In the genomic region with DNA sequence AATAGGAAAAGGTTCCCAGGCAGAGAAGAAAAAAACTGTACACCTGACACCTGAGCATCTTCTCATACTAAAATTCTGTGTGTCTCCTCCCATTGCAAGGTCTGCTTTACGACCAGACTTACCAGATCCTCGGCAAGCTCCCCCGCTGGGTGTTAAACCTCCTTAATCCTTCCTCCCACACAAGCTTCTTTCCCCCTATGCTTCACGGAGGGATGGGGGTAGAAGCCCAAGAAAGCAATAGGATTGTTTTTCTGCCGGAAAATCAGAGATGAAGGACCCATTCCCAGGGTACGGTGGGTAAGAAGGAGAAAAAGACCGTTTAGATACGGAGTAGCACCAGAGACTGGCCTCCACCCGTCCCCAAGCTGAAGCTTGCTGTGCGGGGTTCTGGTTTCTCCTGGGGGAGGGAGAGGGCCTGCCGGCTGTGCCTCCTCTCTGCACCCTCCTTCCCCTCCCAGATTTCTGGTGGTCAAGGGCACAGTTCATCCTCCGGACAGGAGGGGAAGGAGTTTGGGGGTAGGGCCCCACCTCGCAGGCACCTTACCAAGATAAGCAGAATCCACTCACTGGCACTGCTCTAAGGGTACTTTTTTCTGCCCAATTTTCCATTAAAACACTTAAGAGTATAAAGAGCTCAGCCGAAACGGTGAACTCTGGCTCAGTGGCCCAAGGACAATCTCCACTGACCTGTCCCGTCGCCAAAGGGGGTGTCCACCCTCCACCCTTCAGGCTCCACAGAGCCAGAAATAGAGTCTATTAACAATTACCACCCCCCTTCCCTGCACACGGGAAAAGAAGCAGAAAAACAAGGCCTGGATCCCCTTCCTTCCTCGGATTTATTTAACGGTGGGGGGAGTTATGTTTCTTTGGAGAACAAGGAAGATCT, we compare ENCODE assay signal across 8 cellular contexts. TPM values are rescaled to one million over a fixed set of nuclear protein-coding genes. Genes with fewer than 3 reads are reported as not detected.
A peak's percentile ranks its signal among the peaks of the same experiment; 100 is the strongest.
DNase-seq lines count a peak whose midpoint lies in the region; ATAC-seq and TF ChIP-seq lines count a peak whose summit lies in the region.

No MANE protein-coding gene starts in this region.

- ATAC-seq in HCT116: no peak
- no peak for ATAC-seq in HG03460 (IDR thresholded peaks at IDR 0.05; ENCODE audit: unreplicated experiment)

- POLR2A ChIA-PET in BJ (lab: Charles Lee) (no interaction called here), HCT116 (lab: Charles Lee) (interaction anchor here (1.0 to 5.0 kb wide), 6 partner anchors 17 to 159 kb away, joined by 3 to 57 read pairs (median 7); a partner anchor contains a TSS)

- H3K4me1 ChIP-seq in HCT116 (ENCODE audit: control insufficient read depth in 1 of 2, insufficient read depth in 2 of 2, low read length in 2 of 2) (peaks cover 5 to 29% of the 10 kb centered on the region in 2 experiments; a peak in 3 of 4 replicates), liver (ENCODE audit: control insufficient read depth in 4 of 4, insufficient read depth in 4 of 4, low read length in 3 of 4) (peaks cover 6 to 32% (median 27%) of the 10 kb centered on the region in 4 donors), stomach smooth muscle (ENCODE audit: control insufficient read depth, insufficient read depth, low read length) (peaks cover 36% of the 10 kb centered on the region)

- no peaks in the 10 kb centered on the region for H3K27me3 ChIP-seq in BJ (ENCODE audit: control insufficient read depth, insufficient read depth, low read length)
- H3K27me3 ChIP-seq in HCT116 (ENCODE audit: insufficient read depth, low read length): no peaks in the 10 kb centered on the region
- H3K27me3 ChIP-seq in liver (ENCODE audit: control insufficient read depth in 4 of 4, insufficient read depth in 4 of 4, low read length in 3 of 4): no peaks in the 10 kb centered on the region
- no peaks in the 10 kb centered on the region for H3K27me3 ChIP-seq in stomach smooth muscle (ENCODE audit: control insufficient read depth in 1 of 2, insufficient read depth in 2 of 2, low read length in 2 of 2)

- H3K4me2 ChIP-seq in HCT116 (ENCODE audit: low read length): peak overlapping the region; percentile 99

- no peaks in the 10 kb centered on the region for H4K20me1 ChIP-seq in HCT116 (ENCODE audit: insufficient read depth)

- TF ChIP-seq RAD21 in HCT116 (IDR thresholded peaks at IDR 0.05; ENCODE audit: low read depth): no peak
- TF ChIP-seq RAD21 in liver (IDR thresholded peaks at IDR 0.05): no peak

- H3K36me3 ChIP-seq in BJ (ENCODE audit: control insufficient read depth, insufficient read depth, low read length): peaks cover 2% of the 10 kb centered on the region
- peaks cover 5 to 14% of the 10 kb centered on the region in 2 experiments; a peak in 2 of 4 replicates for H3K36me3 ChIP-seq in HCT116 (ENCODE audit: control insufficient read depth in 1 of 2, insufficient read depth in 2 of 2, low read length in 2 of 2)
- peaks cover 19% of the 10 kb centered on the region; the same call in 1 of the 2 replicates for H3K36me3 ChIP-seq in SK-N-MC (ENCODE audit: insufficient read depth, low read length)
- H3K36me3 ChIP-seq in liver (ENCODE audit: control insufficient read depth in 4 of 4, insufficient read depth in 3 of 4, low read depth in 1 of 4, low read length in 3 of 4): no peaks in the 10 kb centered on the region
- peaks cover 0 to 7% of the 10 kb centered on the region in 2 donors for H3K36me3 ChIP-seq in stomach smooth muscle (ENCODE audit: control insufficient read depth in 2 of 2, insufficient read depth in 2 of 2, low read length in 2 of 2)

- no peak for TF ChIP-seq CTCF in BJ (IDR thresholded peaks at IDR 0.05; ENCODE audit: insufficient read depth, low read depth, low read length)
- TF ChIP-seq CTCF in HCT116 (IDR thresholded peaks at IDR 0.05 in 2 of 3, conservative IDR thresholded peaks at IDR 0.05 in 1 of 3; ENCODE audit: borderline replicate concordance in 1 of 3, insufficient read depth in 1 of 3, low read depth in 2 of 3, low read length in 2 of 3): no peak
- no peak for TF ChIP-seq CTCF in cardiac fibroblast (IDR thresholded peaks at IDR 0.05; ENCODE audit: low read depth, low read length)
- no peak for TF ChIP-seq CTCF in liver (IDR thresholded peaks at IDR 0.05; ENCODE audit: low read depth, low read length, missing input control)

- H3K9ac ChIP-seq in HCT116 (ENCODE audit: low read length) (peak overlapping the region; percentile 96), SK-N-MC (ENCODE audit: insufficient read length) (peak overlapping the region; percentile 90), liver (ENCODE audit: low read depth in 1 of 2, low read length in 2 of 2) (peak overlapping the region; percentile 91 to 99), stomach smooth muscle (ENCODE audit: low read length in 2 of 2) (peak overlapping the region; percentile 82 to 96)

- WGBS in liver: under 1% methylated on average over 20 of the region's 20 CpGs

- DNase-seq in BJ (ENCODE audit: low read depth): no peak
- DNase-seq in HCT116 (ENCODE audit: low read depth, low spot score): no peak
- DNase-seq in SK-N-MC (ENCODE audit: low read depth, low spot score): no peak
- peak in 1 of 2 donors; percentile 26 for DNase-seq in cardiac fibroblast (ENCODE audit: low read depth in 2 of 2)
- no peak for DNase-seq in GM19240 (ENCODE audit: insufficient read length, low spot score)

- H3K27ac ChIP-seq in HCT116 (ENCODE audit: low read depth, low read length): peak overlapping the region; percentile 100
- peak overlapping the region; percentile 73 for H3K27ac ChIP-seq in SK-N-MC
- peak overlapping the region; percentile 90 to 100 for H3K27ac ChIP-seq in liver (ENCODE audit: low read depth in 1 of 2, low read length in 2 of 2)
- H3K27ac ChIP-seq in stomach smooth muscle (ENCODE audit: low read length): peak overlapping the region; percentile 99

- TSS peak; percentile 50 for BruUV-seq in HCT116 (replicated peaks; lab: Mats Ljungman, UMichigan)

- H3K4me3 ChIP-seq in BJ (ENCODE audit: low read depth, low read length): peak overlapping the region; percentile 98
- H3K4me3 ChIP-seq in HCT116 (replicated peaks in 1 of 2; ENCODE audit: low read depth in 1 of 2, low read length in 2 of 2): peak overlapping the region; percentile 93 to 94
- peak overlapping the region; percentile 98 for H3K4me3 ChIP-seq in SK-N-MC
- H3K4me3 ChIP-seq in cardiac fibroblast (replicated peaks in 1 of 2; ENCODE audit: low read depth in 2 of 2, low read length in 2 of 2): peak overlapping the region; percentile 61 to 95
- H3K4me3 ChIP-seq in liver (ENCODE audit: low read depth in 1 of 3, low read length in 3 of 3): peak overlapping the region; percentile 69 to 98 (median 96)
- peak overlapping the region; percentile 97 to 98 for H3K4me3 ChIP-seq in stomach smooth muscle (ENCODE audit: low read length in 2 of 2)

- H3K9me3 ChIP-seq in HCT116 (ENCODE audit: control insufficient read depth in 1 of 2, insufficient read depth in 1 of 2, low read depth in 1 of 2, low read length in 2 of 2) (no peaks in the 10 kb centered on the region), SK-N-MC (ENCODE audit: low read depth, low read length) (no peaks in the 10 kb centered on the region), liver (ENCODE audit: control insufficient read depth in 4 of 4, low read length in 3 of 4) (no peaks in the 10 kb centered on the region), stomach smooth muscle (ENCODE audit: control insufficient read depth in 2 of 2, low read length in 2 of 2) (no peaks in the 10 kb centered on the region)

- H3K79me2 ChIP-seq in HCT116 (ENCODE audit: insufficient read depth, low read length): peaks cover 60% of the 10 kb centered on the region

- intact Hi-C loops in HCT116 (cut with micrococcal nuclease): loop anchor here (2.0 to 10.0 kb wide), 2 partner anchors 71 to 351 kb away; a partner anchor contains a TSS

- CTCF ChIA-PET in BJ (lab: Yijun Ruan, JAX) (interaction anchor here (1.0 to 3.6 kb wide), 4 partner anchors 42 to 81 kb away, joined by 3 to 29 read pairs (median 8); no protein-coding TSS in a partner anchor), HCT116 (lab: Charles Lee) (interaction anchor here (0.8 to 1.8 kb wide), 3 partner anchors 42 to 72 kb away, joined by 3 to 6 read pairs (median 5); no protein-coding TSS in a partner anchor)

- no peak for TF ChIP-seq POLR2A in HCT116 (IDR thresholded peaks at IDR 0.05; ENCODE audit: borderline replicate concordance, extremely low read depth, insufficient read depth, insufficient read length)

- no peaks in the 10 kb centered on the region for H3K9me2 ChIP-seq in HCT116 (ENCODE audit: insufficient read depth)

- RAD21 ChIA-PET in HCT116 (lab: Charles Lee; ENCODE audit: low non-redundant PET in 1 of 2, low total read pairs in 2 of 2, uncharacterized antibody in 2 of 2, unreplicated experiment in 2 of 2): no interaction called here

- H2AFZ ChIP-seq in HCT116 (ENCODE audit: low read depth, low read length, poor library complexity, severe bottlenecking): no peak overlapping the region

TF ChIP-seq in HCT116, 20 proteins besides CTCF, POLR2A, EP300 and RAD21 (continues in another document):
- TF ChIP-seq EGR1 (IDR thresholded peaks at IDR 0.05; ENCODE audit: low read depth) (no peak), ELF1 (IDR thresholded peaks at IDR 0.05; ENCODE audit: borderline replicate concordance, low read depth) (no peak)
- TF ChIP-seq, protein P1, sequence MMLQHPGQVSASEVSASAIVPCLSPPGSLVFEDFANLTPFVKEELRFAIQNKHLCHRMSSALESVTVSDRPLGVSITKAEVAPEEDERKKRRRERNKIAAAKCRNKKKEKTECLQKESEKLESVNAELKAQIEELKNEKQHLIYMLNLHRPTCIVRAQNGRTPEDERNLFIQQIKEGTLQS (IDR thresholded peaks at IDR 0.05): no peak

TF ChIP-seq in liver, 16 proteins besides CTCF, POLR2A, EP300 and RAD21 (continues in another document):
- TF ChIP-seq, protein P1 (IDR thresholded peaks at IDR 0.05): no peak
- TF ChIP-seq RXRA (IDR thresholded peaks at IDR 0.05) (peak in 1 of 2 donors; percentile 28), HNF4G (IDR thresholded peaks at IDR 0.05) (no peak)

RNA-seq across cellular contexts. Expression of a gene that starts 1.2 kb away (rescaled TPM):
- polyA plus RNA-seq in BJ (2011; rRNA removed): 16.6 and 24.3 TPM in 2 replicates
- polyA minus RNA-seq in BJ (2011; rRNA and poly(A)+ RNA removed): 25.6 and 27.3 TPM in 2 replicates
- total RNA-seq in HCT116 (2021; ENCODE audit: unreplicated experiment): 55.2 TPM
- 36.9 and 39.8 TPM in 2 replicates for polyA plus RNA-seq in HCT116 (2012)
- total RNA-seq in liver: 10 to 100 TPM; 11.6 to 17.1 TPM
- 10 to 100 TPM in 1 of 2 donors, 1 to 10 TPM in 1; 9.8 to 12.9 TPM for polyA plus RNA-seq in liver

RNA-seq across cellular contexts. Expression of a gene that starts 23.1 kb away (rescaled TPM):
- 44.3 and 57.9 TPM in 2 replicates for polyA plus RNA-seq in BJ (2011; rRNA removed)
- polyA minus RNA-seq in BJ (2011; rRNA and poly(A)+ RNA removed): 14.3 and 18.3 TPM in 2 replicates
- total RNA-seq in HCT116 (2021; ENCODE audit: unreplicated experiment): 86.0 TPM
- polyA plus RNA-seq in HCT116 (2012): 49.2 and 58.8 TPM in 2 replicates
- total RNA-seq in liver: 10 to 100 TPM; 27.3 to 31.7 TPM
- polyA plus RNA-seq in liver: 10 to 100 TPM; 15.8 to 19.1 TPM

RNA-seq across cellular contexts. Expression of a gene that starts 23.5 kb away (rescaled TPM):
- polyA plus RNA-seq in BJ (2011; rRNA removed): 20.5 and 60.5 TPM in 2 replicates
- polyA minus RNA-seq in BJ (2011; rRNA and poly(A)+ RNA removed): 29.4 and 44.6 TPM in 2 replicates
- 108 TPM for total RNA-seq in HCT116 (2021; ENCODE audit: unreplicated experiment)
- 118 and 123 TPM in 2 replicates for polyA plus RNA-seq in HCT116 (2012)
- 10 to 100 TPM; 62.8 to 75.1 TPM for total RNA-seq in liver
- 10 to 100 TPM; 45.3 to 76.1 TPM for polyA plus RNA-seq in liver
